16 cellular contexts compared by ENCODE assay signal in genomic region chr11:107732327-107733051, GRCh38. TPM values are rescaled to one million over a fixed set of nuclear protein-coding genes. Genes with fewer than 3 reads are reported as not detected.
DNase-seq lines count a peak whose midpoint lies in the region; ATAC-seq and TF ChIP-seq lines count a peak whose summit lies in the region.
"Had no signal": no experiment of that assay in that cellular context is flagged by ENCODE, and none has a peak within 500 bp of the region (broad histone marks: within the 10 kb centered on the region; RNA-seq: fewer than 3 reads in every experiment).

No MANE protein-coding gene starts in this region.

- intact Hi-C loops in Right ventricle myocardium inferior (cut with DNase I) (no loop called here), sciatic nerve (cut with DNase I) (no loop called here)

- TF ChIP-seq CTCF in AG10803 (conservative IDR thresholded peaks at IDR 0.05; ENCODE audit: low read length), result no peak

- ATAC-seq in GM18907 (IDR thresholded peaks at IDR 0.05; ENCODE audit: unreplicated experiment) (peak; percentile 50), HG02623 (IDR thresholded peaks at IDR 0.05; ENCODE audit: unreplicated experiment) (peak; percentile 78), HG03460 (IDR thresholded peaks at IDR 0.05; ENCODE audit: unreplicated experiment) (peak; percentile 61), Right ventricle myocardium inferior (no peak), GM19397 (IDR thresholded peaks at IDR 0.05; ENCODE audit: unreplicated experiment) (no peak), sciatic nerve (no peak)
- ATAC-seq: activated CD8-positive, alpha-beta T cell treated with anti-CD3 and anti-CD28 coated beads, Interleukin-2, amount 10 ng/mL, durations not matched to agents 7 days and 5 days; K562; stimulated activated naive CD8-positive, alpha-beta T cell treated with anti-CD3 and anti-CD28 coated beads, Interleukin-15, Interleukin-2, amounts not matched to agents 100 U/mL and 50 U/mL, for 24 hours had no signal

- no peak overlapping the region for H3K4me3 ChIP-seq in AG10803 (ENCODE audit: low read length)
- H3K4me3 ChIP-seq: ascending aorta, coronary artery, K562, SK-N-MC had no signal

- DNase-seq in AG10803 (ENCODE audit: low read depth) (peak; percentile 25), Right ventricle myocardium inferior (ENCODE audit: missing footprints) (no peak), GOT3 (lab: John Stamatoyannopoulos, UW) (no peak), sciatic nerve (ENCODE audit: low spot score) (no peak)
- DNase-seq: activated CD8-positive, alpha-beta T cell treated with anti-CD3 and anti-CD28 coated beads, Interleukin-2, amount 10 ng/mL, durations not matched to agents 7 days and 5 days; head of caudate nucleus; kidney; stimulated activated naive CD8-positive, alpha-beta T cell treated with anti-CD3 and anti-CD28 coated beads, Interleukin-15, Interleukin-2, amounts not matched to agents 100 U/mL and 50 U/mL, for 24 hours had no signal

RNA-seq across cellular contexts. Expression of gene SLN, which starts 20.6 kb away (rescaled TPM):
- total RNA-seq in Right ventricle myocardium inferior, result 23.2 TPM
- total RNA-seq in sciatic nerve, result not detected
- total RNA-seq: activated CD8-positive, alpha-beta T cell treated with anti-CD3 and anti-CD28 coated beads, Interleukin-2, amount 10 ng/mL, durations not matched to agents 7 days and 5 days; ascending aorta; K562; kidney had no signal

Comparison
In these comparisons a context has a peak if more than half of its experiments do, and no peak if none do; other contexts are left out.
1. ATAC-seq: peak in GM18907 (single experiment), HG02623 (single experiment) and HG03460 (single experiment); none in Right ventricle myocardium inferior (single experiment), GM19397 (single experiment) and sciatic nerve (single experiment).
2. RNA of gene SLN, which starts 20.6 kb away (total RNA-seq): 23.2 TPM in Right ventricle myocardium inferior (single experiment); not detected in sciatic nerve (single experiment); every median in the first group is over 10 times any median in the second.